In the genomic region with DNA sequence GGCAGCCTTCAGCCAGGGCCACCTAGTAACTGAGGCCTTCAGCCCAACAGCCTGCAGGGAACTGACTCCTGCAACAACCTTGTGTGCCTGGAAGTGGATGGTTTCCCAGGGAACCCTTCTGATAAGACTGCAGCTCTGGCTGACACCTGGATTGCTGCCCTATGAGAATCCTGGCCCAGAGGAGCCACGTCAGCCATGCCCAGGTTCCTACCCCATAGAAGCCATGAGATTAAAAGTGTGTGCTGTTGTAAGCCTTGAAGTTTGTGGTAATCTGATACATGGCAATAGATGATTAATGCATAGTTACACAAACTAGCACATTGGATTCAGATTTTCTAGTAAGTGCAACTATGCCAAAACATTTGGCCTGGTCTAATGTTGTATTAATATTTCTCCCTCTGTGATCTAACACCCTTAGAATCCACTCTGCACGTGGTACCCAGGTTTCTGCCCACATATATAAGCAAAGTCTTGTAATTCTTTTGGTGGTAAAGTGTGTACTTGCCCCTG, we compare ENCODE assay signal across 1 cellular context.
TF ChIP-seq lines count a peak whose summit lies in the region.

No MANE protein-coding gene starts in this region.

TF ChIP-seq in GM23338, 12 proteins besides CTCF, POLR2A, EP300 and RAD21 (continued from another document):
- TF ChIP-seq, protein P1, sequence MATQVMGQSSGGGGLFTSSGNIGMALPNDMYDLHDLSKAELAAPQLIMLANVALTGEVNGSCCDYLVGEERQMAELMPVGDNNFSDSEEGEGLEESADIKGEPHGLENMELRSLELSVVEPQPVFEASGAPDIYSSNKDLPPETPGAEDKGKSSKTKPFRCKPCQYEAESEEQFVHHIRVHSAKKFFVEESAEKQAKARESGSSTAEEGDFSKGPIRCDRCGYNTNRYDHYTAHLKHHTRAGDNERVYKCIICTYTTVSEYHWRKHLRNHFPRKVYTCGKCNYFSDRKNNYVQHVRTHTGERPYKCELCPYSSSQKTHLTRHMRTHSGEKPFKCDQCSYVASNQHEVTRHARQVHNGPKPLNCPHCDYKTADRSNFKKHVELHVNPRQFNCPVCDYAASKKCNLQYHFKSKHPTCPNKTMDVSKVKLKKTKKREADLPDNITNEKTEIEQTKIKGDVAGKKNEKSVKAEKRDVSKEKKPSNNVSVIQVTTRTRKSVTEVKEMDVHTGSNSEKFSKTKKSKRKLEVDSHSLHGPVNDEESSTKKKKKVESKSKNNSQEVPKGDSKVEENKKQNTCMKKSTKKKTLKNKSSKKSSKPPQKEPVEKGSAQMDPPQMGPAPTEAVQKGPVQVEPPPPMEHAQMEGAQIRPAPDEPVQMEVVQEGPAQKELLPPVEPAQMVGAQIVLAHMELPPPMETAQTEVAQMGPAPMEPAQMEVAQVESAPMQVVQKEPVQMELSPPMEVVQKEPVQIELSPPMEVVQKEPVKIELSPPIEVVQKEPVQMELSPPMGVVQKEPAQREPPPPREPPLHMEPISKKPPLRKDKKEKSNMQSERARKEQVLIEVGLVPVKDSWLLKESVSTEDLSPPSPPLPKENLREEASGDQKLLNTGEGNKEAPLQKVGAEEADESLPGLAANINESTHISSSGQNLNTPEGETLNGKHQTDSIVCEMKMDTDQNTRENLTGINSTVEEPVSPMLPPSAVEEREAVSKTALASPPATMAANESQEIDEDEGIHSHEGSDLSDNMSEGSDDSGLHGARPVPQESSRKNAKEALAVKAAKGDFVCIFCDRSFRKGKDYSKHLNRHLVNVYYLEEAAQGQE (IDR thresholded peaks at IDR 0.05; ENCODE audit: unreplicated experiment) = no peak
- TF ChIP-seq, protein P2, sequence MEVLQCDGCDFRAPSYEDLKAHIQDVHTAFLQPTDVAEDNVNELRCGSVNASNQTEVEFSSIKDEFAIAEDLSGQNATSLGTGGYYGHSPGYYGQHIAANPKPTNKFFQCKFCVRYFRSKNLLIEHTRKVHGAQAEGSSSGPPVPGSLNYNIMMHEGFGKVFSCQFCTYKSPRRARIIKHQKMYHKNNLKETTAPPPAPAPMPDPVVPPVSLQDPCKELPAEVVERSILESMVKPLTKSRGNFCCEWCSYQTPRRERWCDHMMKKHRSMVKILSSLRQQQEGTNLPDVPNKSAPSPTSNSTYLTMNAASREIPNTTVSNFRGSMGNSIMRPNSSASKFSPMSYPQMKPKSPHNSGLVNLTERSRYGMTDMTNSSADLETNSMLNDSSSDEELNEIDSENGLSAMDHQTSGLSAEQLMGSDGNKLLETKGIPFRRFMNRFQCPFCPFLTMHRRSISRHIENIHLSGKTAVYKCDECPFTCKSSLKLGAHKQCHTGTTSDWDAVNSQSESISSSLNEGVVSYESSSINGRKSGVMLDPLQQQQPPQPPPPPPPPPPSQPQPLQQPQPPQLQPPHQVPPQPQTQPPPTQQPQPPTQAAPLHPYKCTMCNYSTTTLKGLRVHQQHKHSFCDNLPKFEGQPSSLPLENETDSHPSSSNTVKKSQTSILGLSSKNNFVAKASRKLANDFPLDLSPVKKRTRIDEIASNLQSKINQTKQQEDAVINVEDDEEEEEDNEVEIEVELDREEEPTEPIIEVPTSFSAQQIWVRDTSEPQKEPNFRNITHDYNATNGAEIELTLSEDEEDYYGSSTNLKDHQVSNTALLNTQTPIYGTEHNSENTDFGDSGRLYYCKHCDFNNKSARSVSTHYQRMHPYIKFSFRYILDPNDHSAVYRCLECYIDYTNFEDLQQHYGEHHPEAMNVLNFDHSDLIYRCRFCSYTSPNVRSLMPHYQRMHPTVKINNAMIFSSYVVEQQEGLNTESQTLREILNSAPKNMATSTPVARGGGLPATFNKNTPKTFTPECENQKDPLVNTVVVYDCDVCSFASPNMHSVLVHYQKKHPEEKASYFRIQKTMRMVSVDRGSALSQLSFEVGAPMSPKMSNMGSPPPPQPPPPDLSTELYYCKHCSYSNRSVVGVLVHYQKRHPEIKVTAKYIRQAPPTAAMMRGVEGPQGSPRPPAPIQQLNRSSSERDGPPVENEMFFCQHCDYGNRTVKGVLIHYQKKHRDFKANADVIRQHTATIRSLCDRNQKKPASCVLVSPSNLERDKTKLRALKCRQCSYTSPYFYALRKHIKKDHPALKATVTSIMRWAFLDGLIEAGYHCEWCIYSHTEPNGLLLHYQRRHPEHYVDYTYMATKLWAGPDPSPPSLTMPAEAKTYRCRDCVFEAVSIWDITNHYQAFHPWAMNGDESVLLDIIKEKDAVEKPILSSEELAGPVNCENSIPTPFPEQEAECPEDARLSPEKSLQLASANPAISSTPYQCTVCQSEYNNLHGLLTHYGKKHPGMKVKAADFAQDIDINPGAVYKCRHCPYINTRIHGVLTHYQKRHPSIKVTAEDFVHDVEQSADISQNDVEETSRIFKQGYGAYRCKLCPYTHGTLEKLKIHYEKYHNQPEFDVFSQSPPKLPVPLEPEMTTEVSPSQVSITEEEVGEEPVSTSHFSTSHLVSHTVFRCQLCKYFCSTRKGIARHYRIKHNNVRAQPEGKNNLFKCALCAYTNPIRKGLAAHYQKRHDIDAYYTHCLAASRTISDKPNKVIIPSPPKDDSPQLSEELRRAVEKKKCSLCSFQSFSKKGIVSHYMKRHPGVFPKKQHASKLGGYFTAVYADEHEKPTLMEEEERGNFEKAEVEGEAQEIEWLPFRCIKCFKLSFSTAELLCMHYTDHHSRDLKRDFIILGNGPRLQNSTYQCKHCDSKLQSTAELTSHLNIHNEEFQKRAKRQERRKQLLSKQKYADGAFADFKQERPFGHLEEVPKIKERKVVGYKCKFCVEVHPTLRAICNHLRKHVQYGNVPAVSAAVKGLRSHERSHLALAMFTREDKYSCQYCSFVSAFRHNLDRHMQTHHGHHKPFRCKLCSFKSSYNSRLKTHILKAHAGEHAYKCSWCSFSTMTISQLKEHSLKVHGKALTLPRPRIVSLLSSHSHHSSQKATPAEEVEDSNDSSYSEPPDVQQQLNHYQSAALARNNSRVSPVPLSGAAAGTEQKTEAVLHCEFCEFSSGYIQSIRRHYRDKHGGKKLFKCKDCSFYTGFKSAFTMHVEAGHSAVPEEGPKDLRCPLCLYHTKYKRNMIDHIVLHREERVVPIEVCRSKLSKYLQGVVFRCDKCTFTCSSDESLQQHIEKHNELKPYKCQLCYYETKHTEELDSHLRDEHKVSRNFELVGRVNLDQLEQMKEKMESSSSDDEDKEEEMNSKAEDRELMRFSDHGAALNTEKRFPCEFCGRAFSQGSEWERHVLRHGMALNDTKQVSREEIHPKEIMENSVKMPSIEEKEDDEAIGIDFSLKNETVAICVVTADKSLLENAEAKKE (CRISPR knock-in tag; IDR thresholded peaks at IDR 0.05) = no peak
- TF ChIP-seq JUNB (IDR thresholded peaks at IDR 0.05; ENCODE audit: unreplicated experiment) (no peak), EZH2 (IDR thresholded peaks at IDR 0.05; ENCODE audit: low read depth, unreplicated experiment) (no peak), POLR2AphosphoS5 (IDR thresholded peaks at IDR 0.05; ENCODE audit: low read depth) (no peak), ZNF114 (CRISPR knock-in tag; IDR thresholded peaks at IDR 0.05) (no peak), ZNF331 (CRISPR knock-in tag; IDR thresholded peaks at IDR 0.05; ENCODE audit: low read depth) (no peak), ETS1 (IDR thresholded peaks at IDR 0.05) (no peak), STAT1 (IDR thresholded peaks at IDR 0.05; ENCODE audit: unreplicated experiment) (no peak), EZH2phosphoT487 (IDR thresholded peaks at IDR 0.05; ENCODE audit: unreplicated experiment) (no peak)
